ENCODE assay signal across 1 cellular context in genomic region chr1:26029864-26030481, GRCh38.
TF ChIP-seq lines count a peak whose summit lies in the region.

No MANE protein-coding gene starts in this region.

TF ChIP-seq in IMR-90, 13 proteins besides CTCF, POLR2A, EP300 and RAD21:
- TF ChIP-seq FOS (IDR thresholded peaks at IDR 0.05; ENCODE audit: low read depth, low read length) (no peak), MAZ (IDR thresholded peaks at IDR 0.05; ENCODE audit: borderline replicate concordance, low read depth, low read length) (no peak), BHLHE40 (IDR thresholded peaks at IDR 0.05; ENCODE audit: low read depth, low read length) (no peak), MAFK (IDR thresholded peaks at IDR 0.05; ENCODE audit: low read depth, low read length) (no peak), RFX5 (IDR thresholded peaks at IDR 0.05; ENCODE audit: low read depth, low read length) (no peak), CHD1 (IDR thresholded peaks at IDR 0.05; ENCODE audit: low read depth, low read length) (no peak), MXI1 (IDR thresholded peaks at IDR 0.05; ENCODE audit: borderline replicate concordance, low read depth, low read length) (no peak), CEBPB (IDR thresholded peaks at IDR 0.05; ENCODE audit: low read depth, low read length) (no peak), NFE2L2 (IDR thresholded peaks at IDR 0.05; ENCODE audit: low read depth, low read length) (no peak), SMC3 (IDR thresholded peaks at IDR 0.05; ENCODE audit: low read depth, low read length) (no peak), RCOR1 (IDR thresholded peaks at IDR 0.05; ENCODE audit: insufficient replicate concordance, low read length) (no peak), ELK1 (IDR thresholded peaks at IDR 0.05; ENCODE audit: borderline replicate concordance, low read depth, low read length) (no peak)
- TF ChIP-seq, protein P1, sequence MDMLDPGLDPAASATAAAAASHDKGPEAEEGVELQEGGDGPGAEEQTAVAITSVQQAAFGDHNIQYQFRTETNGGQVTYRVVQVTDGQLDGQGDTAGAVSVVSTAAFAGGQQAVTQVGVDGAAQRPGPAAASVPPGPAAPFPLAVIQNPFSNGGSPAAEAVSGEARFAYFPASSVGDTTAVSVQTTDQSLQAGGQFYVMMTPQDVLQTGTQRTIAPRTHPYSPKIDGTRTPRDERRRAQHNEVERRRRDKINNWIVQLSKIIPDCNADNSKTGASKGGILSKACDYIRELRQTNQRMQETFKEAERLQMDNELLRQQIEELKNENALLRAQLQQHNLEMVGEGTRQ (IDR thresholded peaks at IDR 0.05; ENCODE audit: low read depth, low read length): no peak
TF ChIP-seq in IMR-90: peak in this region for 0.
